In the genomic region with DNA sequence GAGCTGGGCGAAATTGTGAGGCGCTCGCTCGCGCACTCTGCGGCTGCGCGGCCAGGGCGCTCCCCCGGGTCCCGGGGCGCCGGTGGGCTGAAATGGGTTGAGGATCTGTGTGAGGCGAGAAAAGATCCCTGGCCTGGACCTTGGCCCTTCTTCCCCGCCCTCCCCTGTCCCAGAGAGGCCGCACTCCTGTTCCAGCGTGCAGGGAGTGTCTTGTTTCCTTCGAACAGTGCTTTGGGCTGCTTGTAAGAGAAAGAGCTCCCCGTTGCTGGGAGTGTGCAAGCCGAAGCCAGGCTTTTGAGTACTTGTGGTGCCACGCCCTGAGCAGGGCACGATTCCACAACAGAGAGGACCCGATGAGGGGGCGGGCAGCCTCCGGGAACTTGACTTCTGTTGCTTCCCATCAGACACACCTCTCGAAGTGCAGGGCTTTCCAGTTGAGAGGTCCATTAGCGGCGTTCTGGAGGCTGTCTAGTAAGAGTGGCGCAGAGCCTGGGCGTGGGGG, we compare ENCODE assay signal across 6 cellular contexts. TPM values are rescaled to one million over a fixed set of nuclear protein-coding genes. Genes with fewer than 3 reads are reported as not detected.
A peak's percentile ranks its signal among the peaks of the same experiment; 100 is the strongest.
DNase-seq lines count a peak whose midpoint lies in the region; ATAC-seq and TF ChIP-seq lines count a peak whose summit lies in the region.

No MANE protein-coding gene starts in this region.

- H3K9me2 ChIP-seq in DOHH2 (replicated peaks; ENCODE audit: control insufficient read depth, low read length): no peaks in the 10 kb centered on the region

- peaks cover 8% of the 10 kb centered on the region; the same call in 1 of the 2 replicates for H4K20me1 ChIP-seq in DOHH2 (ENCODE audit: control insufficient read depth, insufficient read depth, low read depth, low read length)

- peak overlapping the region; percentile 97 for H3K4me2 ChIP-seq in DOHH2 (ENCODE audit: low read length)

- H3K36me3 ChIP-seq in DOHH2 (ENCODE audit: control insufficient read depth, low read length) (peaks cover 15% of the 10 kb centered on the region), thoracic aorta (peaks cover 13% of the 10 kb centered on the region)

- H3K4me3 ChIP-seq in DOHH2 (ENCODE audit: low read length) (peak overlapping the region; percentile 89), thoracic aorta (peak overlapping the region; percentile 100)

- peak overlapping the region; percentile 34; the same call in 1 of the 2 replicates for H3K27ac ChIP-seq in DOHH2 (ENCODE audit: low read depth, low read length)
- peak overlapping the region; percentile 42 to 72 for H3K27ac ChIP-seq in thoracic aorta

- H3K27me3 ChIP-seq in DOHH2 (ENCODE audit: control insufficient read depth, low read length): no peaks in the 10 kb centered on the region
- H3K27me3 ChIP-seq in thoracic aorta (replicated peaks; ENCODE audit: insufficient read depth): no peaks in the 10 kb centered on the region

- no peak for TF ChIP-seq CTCF in DOHH2 (IDR thresholded peaks at IDR 0.05; ENCODE audit: low read depth, low read length, poor library complexity, severe bottlenecking)
- no peak for TF ChIP-seq CTCF in thoracic aorta (IDR thresholded peaks at IDR 0.05)

- H3K4me1 ChIP-seq in DOHH2 (ENCODE audit: control insufficient read depth, low read length) (peaks cover 19% of the 10 kb centered on the region), thoracic aorta (ENCODE audit: control insufficient read depth in 1 of 2, low read depth in 2 of 2) (peaks cover 7 to 18% of the 10 kb centered on the region in 2 donors)

- no peaks in the 10 kb centered on the region for H3F3A ChIP-seq in DOHH2 (ENCODE audit: control insufficient read depth, insufficient read depth)

- H3K9me3 ChIP-seq in DOHH2 (ENCODE audit: control insufficient read depth, insufficient read depth, low read length) (no peaks in the 10 kb centered on the region), thoracic aorta (no peaks in the 10 kb centered on the region)

- ATAC-seq in thoracic aorta (ENCODE audit: insufficient number of reproducible peaks, low FRiP score, low read depth) (no peak), GM19463 (IDR thresholded peaks at IDR 0.05; ENCODE audit: unreplicated experiment) (no peak)

- DNase-seq in NCI-H2227 treated with DMSO at 0.1 percent for 48 hours (lab: John Stamatoyannopoulos, UW) (peak; percentile 36), fibroblast of the conjunctiva (ENCODE audit: low read depth) (peak; percentile 12), thoracic aorta (ENCODE audit: low spot score) (no peak), NCI-H524 treated with DMSO at 0.1 percent for 48 hours (lab: John Stamatoyannopoulos, UW) (no peak)

- peaks cover 33% of the 10 kb centered on the region for H3K79me2 ChIP-seq in DOHH2 (ENCODE audit: control insufficient read depth, low read length)

RNA-seq across cellular contexts. Expression of a gene that starts 0.5 kb away (rescaled TPM):
- 1 to 10 TPM; 3.4 to 9.7 TPM for total RNA-seq in thoracic aorta

RNA-seq across cellular contexts. Expression of a gene that starts 29.2 kb away (rescaled TPM):
- 100 to 1,000 TPM in 1 of 2 donors, 10 to 100 TPM in 1; 57.8 to 102 TPM for total RNA-seq in thoracic aorta

RNA-seq across cellular contexts. Expression of a gene that starts 29.8 kb away (rescaled TPM):
- total RNA-seq in thoracic aorta: 10 to 100 TPM; 72.2 to 93.3 TPM

RNA-seq across cellular contexts. Expression of a gene that starts 45.0 kb away (rescaled TPM):
- total RNA-seq in thoracic aorta: 10 to 100 TPM; 30.3 to 31.3 TPM

RNA-seq across cellular contexts. Expression of a gene that starts 53.3 kb away (rescaled TPM):
- total RNA-seq in thoracic aorta: 100 to 1,000 TPM; 101 to 184 TPM

Comparison
In these comparisons a context has a peak if more than half of its experiments do, and no peak if none do; other contexts are left out.
1. DNase-seq: peak in NCI-H2227 treated with DMSO at 0.1 percent for 48 hours (single experiment) and fibroblast of the conjunctiva (single experiment); none in thoracic aorta (single experiment) and NCI-H524 treated with DMSO at 0.1 percent for 48 hours (single experiment).